In genomic region chr1:48415050-48415449, GRCh38 we compare ENCODE assay signal across 23 cellular contexts. TPM values are rescaled to one million over a fixed set of nuclear protein-coding genes. Genes with fewer than 3 reads are reported as not detected.
A peak's percentile ranks its signal among the peaks of the same experiment; 100 is the strongest.
DNase-seq lines count a peak whose midpoint lies in the region; ATAC-seq, FAIRE-seq and TF ChIP-seq lines count a peak whose summit lies in the region.
"Had no signal": no experiment of that assay in that cellular context is flagged by ENCODE, and none has a peak within 500 bp of the region (broad histone marks: within the 10 kb centered on the region; RNA-seq: fewer than 3 reads in every experiment).

No MANE protein-coding gene starts in this region.

- TF ChIP-seq POLR2A in adrenal gland (IDR thresholded peaks at IDR 0.05) (no peak), gastroesophageal sphincter (IDR thresholded peaks at IDR 0.05) (no peak)

- FAIRE-seq in RCC 7860 (lab: Jason Lieb, UNC): no peak
- FAIRE-seq: A549, G401.6, GM12892, H1 had no signal

- TF ChIP-seq CTCF in adrenal gland (IDR thresholded peaks at IDR 0.05) (no peak), gastroesophageal sphincter (IDR thresholded peaks at IDR 0.05) (no peak)

- H3K9me3 ChIP-seq in adrenal gland (replicated peaks in 1 of 3) (no peaks in the 10 kb centered on the region), gastroesophageal sphincter (no peaks in the 10 kb centered on the region)
- H3K9me3 ChIP-seq: A549, BLaER1, Caco-2 had no signal

- peak; percentile 61 for ATAC-seq in Right ventricle myocardium superior (ENCODE audit: poor library complexity)
- ATAC-seq in gastroesophageal sphincter: peak; percentile 31
- ATAC-seq: A549; CD8-positive, alpha-beta T cell had no signal

- 38 to 64% (median 44%) methylated on average over 4 of the region's 4 CpGs for WGBS in adrenal gland, 4 donors
- 66% methylated on average over 4 of the region's 4 CpGs for WGBS in gastroesophageal sphincter (ENCODE audit: low coverage in 1 of 2), 2 donors

- no peak for TF ChIP-seq EP300 in gastroesophageal sphincter (IDR thresholded peaks at IDR 0.05)

- peaks cover 8 to 10% of the 10 kb centered on the region in 2 donors for H3K4me1 ChIP-seq in adrenal gland (replicated peaks in 1 of 2)
- peaks cover 0 to 10% (median 0%) of the 10 kb centered on the region in 3 donors for H3K4me1 ChIP-seq in gastroesophageal sphincter
- H3K4me1 ChIP-seq: A549, BLaER1, Caco-2 had no signal

- H3K27me3 ChIP-seq in adrenal gland: no peaks in the 10 kb centered on the region
- no peaks in the 10 kb centered on the region for H3K27me3 ChIP-seq in gastroesophageal sphincter
- H3K27me3 ChIP-seq: BLaER1 had no signal

- H3K4me3 ChIP-seq in adrenal gland (no peak overlapping the region), gastroesophageal sphincter (no peak overlapping the region)
- H3K4me3 ChIP-seq: A549, BLaER1, GM23248 had no signal

- H3K27ac ChIP-seq in adrenal gland: peak overlapping the region in 4 of 5 donors; percentile 3 to 57 (median 26)
- H3K27ac ChIP-seq in gastroesophageal sphincter: no peak overlapping the region
- H3K27ac ChIP-seq: A549, BLaER1, C4-2B, GM23248 had no signal

- intact Hi-C loops in Right ventricle myocardium superior (cut with DNase I): no loop called here
- intact Hi-C loops in cardiac septum (cut with DNase I): no loop called here
- intact Hi-C loops in adrenal gland (cut with DNase I): no loop called here

- H3K36me3 ChIP-seq in adrenal gland (replicated peaks in 1 of 2): no peaks in the 10 kb centered on the region
- no peaks in the 10 kb centered on the region for H3K36me3 ChIP-seq in gastroesophageal sphincter
- H3K36me3 ChIP-seq: BLaER1 had no signal

- DNase-seq in Right ventricle myocardium superior: no peak
- DNase-seq in cardiac septum (ENCODE audit: low spot score): no peak
- peak in 6 of 7 donors; percentile 40 to 75 (median 62) for DNase-seq in adrenal gland
- no peak for DNase-seq in RCC 7860 (ENCODE audit: low spot score)
- DNase-seq in AG08396 (ENCODE audit: low spot score): no peak
- DNase-seq in HUDEP-2 (lab: John Stamatoyannopoulos, UW; ENCODE audit: unreplicated experiment in 76 of 76): no peak
- DNase-seq: 8988T; ACHN; Caco-2; CD4-positive, CD25-positive, alpha-beta regulatory T cell; CD8-positive, alpha-beta T cell; DMS153; DND-41; GM23248; H7; HCEC 1CT had no signal

RNA-seq across cellular contexts. Expression of gene SPATA6, which starts 57.0 kb away (rescaled TPM):
- total RNA-seq in Right ventricle myocardium superior (9.8 TPM), cardiac septum (8.3 TPM), adrenal gland (10 to 100 TPM; 12.2 to 54.3 (median 32.6) TPM), gastroesophageal sphincter (10 to 100 TPM; 16.3 to 31.9 (median 16.4) TPM)
- 10 to 100 TPM in 1 of 3 donors, 1 to 10 TPM in 2; 7.3 to 12.0 (median 8.9) TPM for polyA plus RNA-seq in adrenal gland

Comparison
In these comparisons a context has a peak if more than half of its experiments do, and no peak if none do; other contexts are left out.
1. DNase-seq: peak in adrenal gland (6 of 7); none in Right ventricle myocardium superior (single experiment), cardiac septum (single experiment), RCC 7860 (single experiment), AG08396 (single experiment) and HUDEP-2 (0 of 76).
2. H3K27ac ChIP-seq: peak in adrenal gland (4 of 5); none in gastroesophageal sphincter (0 of 4).